8 cellular contexts compared by ENCODE assay signal in genomic region chr7:123557016-123557630, GRCh38. TPM values are rescaled to one million over a fixed set of nuclear protein-coding genes. Genes with fewer than 3 reads are reported as not detected.
DNase-seq lines count a peak whose midpoint lies in the region; ATAC-seq lines count a peak whose summit lies in the region.

No MANE protein-coding gene starts in this region.

- H3K9me3 ChIP-seq in HUES48 (ENCODE audit: control insufficient read depth, insufficient read depth, low read length) (no peaks in the 10 kb centered on the region), muscle layer of colon (ENCODE audit: low read length) (no peaks in the 10 kb centered on the region)

- H3K9ac ChIP-seq in HUES48 (ENCODE audit: low read depth, low read length) = peak overlapping the region; percentile 78
- peak overlapping the region; percentile 74 for H3K9ac ChIP-seq in muscle layer of colon (ENCODE audit: low read length)

- H3K4me1 ChIP-seq in HUES48 (ENCODE audit: control insufficient read depth, insufficient read depth, low read length) (peaks cover 10% of the 10 kb centered on the region; the same call in 1 of the 2 replicates), muscle layer of colon (ENCODE audit: insufficient read depth, low read length) (peaks cover 17% of the 10 kb centered on the region)

- H3K4me3 ChIP-seq in HUES48 (ENCODE audit: low read depth, low read length) (peak overlapping the region; percentile 88), muscle layer of colon (ENCODE audit: low read depth in 1 of 2, low read length in 2 of 2) (peak overlapping the region; percentile 75 to 80)

- H3K27ac ChIP-seq in HUES48 (ENCODE audit: low read depth, low read length) = peak overlapping the region; percentile 82
- H3K27ac ChIP-seq in cingulate gyrus (ENCODE audit: low read depth, low read length) = peak overlapping the region; percentile 80
- H3K27ac ChIP-seq in muscle layer of colon (ENCODE audit: low read depth, low read length) = peak overlapping the region; percentile 81

- H3K36me3 ChIP-seq in HUES48 (ENCODE audit: control insufficient read depth, insufficient read depth, low read length) (peaks cover 19% of the 10 kb centered on the region), muscle layer of colon (ENCODE audit: insufficient read depth, low read length) (peaks cover 12% of the 10 kb centered on the region)

- DNase-seq in NCI-H446 treated with DMSO at 0.1 percent for 48 hours (lab: John Stamatoyannopoulos, UW) (no peak), NCI-H2107 treated with DMSO at 0.1 percent for 48 hours (lab: John Stamatoyannopoulos, UW; ENCODE audit: unreplicated experiment) (no peak), SK-N-DZ (ENCODE audit: low spot score) (no peak)
- no peak for DNase-seq in activated CD8-positive, alpha-beta memory T cell treated with anti-CD3 and anti-CD28 coated beads for 24 hours

- H3K27me3 ChIP-seq in HUES48 (ENCODE audit: control insufficient read depth, insufficient read depth, low read length) = no peaks in the 10 kb centered on the region
- H3K27me3 ChIP-seq in muscle layer of colon (ENCODE audit: control insufficient read depth in 1 of 2, insufficient read depth in 2 of 2, low read length in 2 of 2) = no peaks in the 10 kb centered on the region

- ATAC-seq in GM19397 (IDR thresholded peaks at IDR 0.05; ENCODE audit: unreplicated experiment) = peak; percentile 1

RNA-seq across cellular contexts. Expression of gene NDUFA5, which starts 0.5 kb away (rescaled TPM):
- polyA plus RNA-seq in SK-N-DZ (2014; cell fraction: cytosol; rRNA removed) = 111 and 120 TPM in 2 replicates
- 73.2 and 89.2 TPM in 2 replicates for polyA plus RNA-seq in SK-N-DZ (2014; cell fraction: nucleus; rRNA removed)

RNA-seq across cellular contexts. Expression of gene IQUB, which starts 22.7 kb away (rescaled TPM):
- polyA plus RNA-seq in SK-N-DZ (2014; cell fraction: cytosol; rRNA removed) = not detected in 2 replicates
- polyA plus RNA-seq in SK-N-DZ (2014; cell fraction: nucleus; rRNA removed) = 0.23 TPM in 1 of 2 replicates, not detected in the other

RNA-seq across cellular contexts. Expression of gene ASB15, which starts 44.5 kb away (rescaled TPM):
- 0.01 TPM in 1 of 2 replicates, not detected in the other for polyA plus RNA-seq in SK-N-DZ (2014; cell fraction: cytosol; rRNA removed)
- polyA plus RNA-seq in SK-N-DZ (2014; cell fraction: nucleus; rRNA removed) = 0.07 and 0.76 TPM in 2 replicates
